8 cellular contexts compared by ENCODE assay signal in the genomic region with DNA sequence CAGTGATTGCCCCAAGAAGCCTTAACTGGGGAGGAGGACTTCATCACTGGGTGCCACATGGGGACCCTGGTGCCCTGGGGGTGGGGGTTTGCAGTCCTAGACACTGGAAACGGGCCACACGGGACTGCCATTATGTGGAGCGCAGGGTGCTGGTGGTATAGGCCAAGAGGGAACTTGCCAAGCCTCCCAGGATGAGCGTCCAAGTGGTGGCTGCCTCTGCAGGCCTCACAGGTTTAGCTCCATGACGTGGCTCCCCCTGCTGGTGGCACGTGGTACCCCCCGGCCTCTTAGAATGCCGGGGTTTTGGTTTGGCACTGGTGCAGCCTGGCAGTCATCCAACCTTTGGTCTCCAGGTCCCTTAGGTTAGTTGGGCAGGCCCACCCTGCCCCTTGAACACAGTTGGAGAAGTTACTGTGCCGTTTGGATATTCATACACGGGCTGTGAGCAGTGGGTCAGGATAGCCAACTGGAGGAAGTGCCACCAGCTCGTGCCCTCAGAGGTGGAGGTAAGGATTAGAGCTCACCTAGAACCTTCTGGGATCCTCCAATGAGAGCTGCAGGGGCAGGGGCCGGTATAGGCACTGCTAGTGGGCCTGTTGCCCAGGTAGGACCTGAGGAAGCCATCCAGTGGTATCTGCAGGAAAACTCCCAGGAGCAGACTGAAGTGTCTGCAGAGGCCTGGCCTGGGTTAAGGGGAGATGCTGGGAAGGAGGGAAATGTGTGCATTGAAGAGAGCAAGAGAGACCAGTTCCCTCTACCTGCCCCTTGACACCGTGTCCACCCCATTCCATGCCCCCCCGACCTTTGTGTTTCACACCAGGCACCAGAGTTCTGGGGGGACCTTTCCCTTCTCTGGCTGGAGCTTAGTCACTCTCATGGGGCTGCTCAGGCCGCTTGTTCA. TPM values are rescaled to one million over a fixed set of nuclear protein-coding genes. Genes with fewer than 3 reads are reported as not detected.
DNase-seq lines count a peak whose midpoint lies in the region; ATAC-seq and TF ChIP-seq lines count a peak whose summit lies in the region.

No MANE protein-coding gene starts in this region.

- intact Hi-C loops in left ventricle myocardium superior (cut with micrococcal nuclease): loop anchor here (2.0 kb wide), 1 partner anchor 101 kb away; no protein-coding TSS in a partner anchor
- intact Hi-C loops in uterus (cut with DNase I; ENCODE audit: low total_unique reads): no loop called here

- H3K36me3 ChIP-seq in uterus: no peaks in the 10 kb centered on the region

- peak overlapping the region; percentile 29 to 99 for H3K27ac ChIP-seq in uterus

- no peaks in the 10 kb centered on the region for H3K9me3 ChIP-seq in uterus

- peak in 1 of 2 donors; percentile 20 for TF ChIP-seq POLR2A in uterus (IDR thresholded peaks at IDR 0.05)

- no peak overlapping the region for H3K4me3 ChIP-seq in uterus

- peak; percentile 88 to 93 (median 90) for TF ChIP-seq CTCF in uterus (IDR thresholded peaks at IDR 0.05)

- peak; percentile 31 for ATAC-seq in GM21447 (IDR thresholded peaks at IDR 0.05; ENCODE audit: unreplicated experiment)
- peak; percentile 50 for ATAC-seq in left ventricle myocardium superior

- H3K27me3 ChIP-seq in uterus: no peaks in the 10 kb centered on the region

- H3K4me1 ChIP-seq in uterus: peaks cover 0 to 13% of the 10 kb centered on the region in 2 donors

- DNase-seq in Ammon's horn (ENCODE audit: low spot score): peak; percentile 88
- peak; percentile 67 for DNase-seq in NCI-H146 (lab: John Stamatoyannopoulos, UW)
- DNase-seq in T-helper 1 cell: peak; percentile 78 to 91 (median 85)
- peak in 52 of 56 donors; percentile 20 to 90 (median 62) for DNase-seq in amygdala (lab: John Stamatoyannopoulos, UW)
- DNase-seq in left ventricle myocardium superior: peak; percentile 94
- DNase-seq in putamen (ENCODE audit: low spot score): peak; percentile 83
- DNase-seq in uterus: peak; percentile 80 to 86

RNA-seq across cellular contexts. Expression of a gene that starts 5.7 kb away (rescaled TPM):
- total RNA-seq in left ventricle myocardium superior: 207 TPM
- 100 to 1,000 TPM; 693 to 966 (median 818) TPM for total RNA-seq in uterus
